Comparison of ENCODE assay signal across 1 cellular context in genomic region chr12:110217996-110218674, GRCh38.
TF ChIP-seq lines count a peak whose summit lies in the region.

No MANE protein-coding gene starts in this region.

TF ChIP-seq in HEK293, 187 proteins besides CTCF, POLR2A, EP300 and RAD21 (continued from another document):
- TF ChIP-seq ZSCAN4 (tag by site-specific recombination; IDR thresholded peaks at IDR 0.05) (no peak), GLI2 (tag by site-specific recombination; IDR thresholded peaks at IDR 0.05; ENCODE audit: borderline replicate concordance, low read depth) (no peak), KLF9 (tag by site-specific recombination; IDR thresholded peaks at IDR 0.05; ENCODE audit: low read depth) (no peak), ZNF510 (tag by site-specific recombination; IDR thresholded peaks at IDR 0.05; ENCODE audit: insufficient replicate concordance) (no peak)
